Comparison of ENCODE assay signal across 17 cellular contexts in genomic region chr5:36680066-36680465, GRCh38.
A peak's percentile ranks its signal among the peaks of the same experiment; 100 is the strongest.
DNase-seq lines count a peak whose midpoint lies in the region; ATAC-seq, FAIRE-seq and TF ChIP-seq lines count a peak whose summit lies in the region.
"Had no signal": no experiment of that assay in that cellular context is flagged by ENCODE, and none has a peak within 500 bp of the region (broad histone marks: within the 10 kb centered on the region; RNA-seq: fewer than 3 reads in every experiment).

No MANE protein-coding gene starts in this region.

- ATAC-seq in left cardiac atrium (peak; percentile 36 to 74), GM19397 (IDR thresholded peaks at IDR 0.05; ENCODE audit: unreplicated experiment) (no peak)
- peak; percentile 55 for ATAC-seq in naive thymus-derived CD4-positive, alpha-beta T cell

- DNase-seq in bronchial epithelial cell (ENCODE audit: low read depth) = no peak
- peak; percentile 75 for DNase-seq in left cardiac atrium
- no peak for DNase-seq in naive thymus-derived CD4-positive, alpha-beta T cell
- DNase-seq in tibial nerve (ENCODE audit: low spot score in 2 of 2) = peak in 1 of 2 donors; percentile 71
- DNase-seq in retina = no peak
- no peak for DNase-seq in colonic mucosa
- DNase-seq in type B pancreatic cell (ENCODE audit: extremely low spot score, unreplicated experiment) = no peak
- DNase-seq: activated CD4-positive, alpha-beta T cell treated with anti-CD3 and anti-CD28 coated beads, Interleukin-2, amount 50 U/mL, for 4 hours; activated effector memory CD4-positive, alpha-beta T cell treated with anti-CD3 and anti-CD28 coated beads, Interleukin-2, amount 50 U/mL, for 16 hours; effector memory CD4-positive, alpha-beta T cell; NCI-H1105; NCI-H2081; NCI-H446; occipital lobe had no signal

- H3K36me3 ChIP-seq in bronchial epithelial cell (ENCODE audit: control insufficient read depth, insufficient read depth, low read length) (no peaks in the 10 kb centered on the region), tibial nerve (no peaks in the 10 kb centered on the region), colonic mucosa (no peaks in the 10 kb centered on the region)
- no peaks in the 10 kb centered on the region for H3K36me3 ChIP-seq in naive thymus-derived CD4-positive, alpha-beta T cell (ENCODE audit: control insufficient read depth in 2 of 3, insufficient read depth in 3 of 3, low read length in 3 of 3)

- no peaks in the 10 kb centered on the region for H3K9me3 Mint-ChIP-seq in naive thymus-derived CD4-positive, alpha-beta T cell
- no peaks in the 10 kb centered on the region for H3K9me3 Mint-ChIP-seq in type B pancreatic cell
- H3K9me3 Mint-ChIP-seq: central memory CD8-positive, alpha-beta T cell had no signal

- H3K4me3 Mint-ChIP-seq in naive thymus-derived CD4-positive, alpha-beta T cell = no peak overlapping the region
- no peak overlapping the region for H3K4me3 Mint-ChIP-seq in type B pancreatic cell
- H3K4me3 Mint-ChIP-seq: central memory CD8-positive, alpha-beta T cell had no signal

- peak; percentile 89 to 91 for TF ChIP-seq EP300 in tibial nerve (IDR thresholded peaks at IDR 0.05)

- POLR2A ChIA-PET in naive thymus-derived CD4-positive, alpha-beta T cell (lab: Charles Lee) = no interaction called here

- peaks cover 3 to 23% (median 8%) of the 10 kb centered on the region in 5 donors for H3K27me3 Mint-ChIP-seq in naive thymus-derived CD4-positive, alpha-beta T cell
- H3K27me3 Mint-ChIP-seq in type B pancreatic cell = no peaks in the 10 kb centered on the region

- 90 to 91% methylated on average over 7 of the region's 7 CpGs for WGBS in tibial nerve, 2 donors

- no peaks in the 10 kb centered on the region for H3K36me3 Mint-ChIP-seq in naive thymus-derived CD4-positive, alpha-beta T cell
- peaks cover 29% of the 10 kb centered on the region for H3K36me3 Mint-ChIP-seq in type B pancreatic cell

- no peak for TF ChIP-seq CTCF in bronchial epithelial cell (IDR thresholded peaks at IDR 0.05; ENCODE audit: insufficient read depth, low read length, severe bottlenecking)
- TF ChIP-seq CTCF in tibial nerve (IDR thresholded peaks at IDR 0.05) = no peak
- TF ChIP-seq CTCF in colonic mucosa (IDR thresholded peaks at IDR 0.05) = no peak
- TF ChIP-seq CTCF in type B pancreatic cell (conservative IDR thresholded peaks at IDR 0.05) = no peak

- no peak overlapping the region for H3K27ac Mint-ChIP-seq in naive thymus-derived CD4-positive, alpha-beta T cell
- no peak overlapping the region for H3K27ac Mint-ChIP-seq in type B pancreatic cell

- H3K4me3 ChIP-seq in bronchial epithelial cell (ENCODE audit: low read depth, low read length) = no peak overlapping the region
- H3K4me3 ChIP-seq in naive thymus-derived CD4-positive, alpha-beta T cell (ENCODE audit: low read length) = no peak overlapping the region
- no peak overlapping the region for H3K4me3 ChIP-seq in tibial nerve
- H3K4me3 ChIP-seq in colonic mucosa = no peak overlapping the region
- H3K4me3 ChIP-seq: lung had no signal

- no peak overlapping the region for H3K9ac ChIP-seq in colonic mucosa (ENCODE audit: low read depth in 2 of 2, low read length in 2 of 2)

- no peaks in the 10 kb centered on the region for H3K27me3 ChIP-seq in bronchial epithelial cell (ENCODE audit: control insufficient read depth, insufficient read depth, low read length)
- H3K27me3 ChIP-seq in naive thymus-derived CD4-positive, alpha-beta T cell (ENCODE audit: control insufficient read depth in 2 of 2, insufficient read depth in 2 of 2, low read length in 2 of 2) = no peaks in the 10 kb centered on the region
- no peaks in the 10 kb centered on the region for H3K27me3 ChIP-seq in tibial nerve
- H3K27me3 ChIP-seq in colonic mucosa = no peaks in the 10 kb centered on the region

- no peaks in the 10 kb centered on the region for H3K4me1 ChIP-seq in naive thymus-derived CD4-positive, alpha-beta T cell (ENCODE audit: control insufficient read depth in 2 of 2, insufficient read depth in 2 of 2, low read length in 2 of 2)
- H3K4me1 ChIP-seq in tibial nerve (no peaks in the 10 kb centered on the region), colonic mucosa (no peaks in the 10 kb centered on the region)

- no peak overlapping the region for H3K27ac ChIP-seq in naive thymus-derived CD4-positive, alpha-beta T cell (ENCODE audit: low read depth, low read length)
- H3K27ac ChIP-seq in tibial nerve (peak overlapping the region in 2 of 4 donors; percentile 8 to 39), colonic mucosa (no peak overlapping the region)

- no peak for TF ChIP-seq POLR2A in tibial nerve (IDR thresholded peaks at IDR 0.05)

- intact Hi-C loops in left cardiac atrium (cut with DNase I) = no loop called here
- intact Hi-C loops in naive thymus-derived CD4-positive, alpha-beta T cell (cut with micrococcal nuclease) = no loop called here
- intact Hi-C loops in colonic mucosa (cut with DNase I) = no loop called here

- H3K9me3 ChIP-seq in naive thymus-derived CD4-positive, alpha-beta T cell (ENCODE audit: control insufficient read depth in 2 of 3, low read length in 3 of 3) = no peaks in the 10 kb centered on the region
- H3K9me3 ChIP-seq in tibial nerve (no peaks in the 10 kb centered on the region), colonic mucosa (no peaks in the 10 kb centered on the region)

- CTCF ChIA-PET in naive thymus-derived CD4-positive, alpha-beta T cell (lab: Charles Lee) = no interaction called here

- H3K4me1 Mint-ChIP-seq in naive thymus-derived CD4-positive, alpha-beta T cell = peaks cover 0 to 8% (median 0%) of the 10 kb centered on the region in 7 donors
- peaks cover 36% of the 10 kb centered on the region for H3K4me1 Mint-ChIP-seq in type B pancreatic cell (ENCODE audit: unreplicated experiment)
- H3K4me1 Mint-ChIP-seq: central memory CD8-positive, alpha-beta T cell had no signal

- FAIRE-seq in bronchial epithelial cell (lab: Jason Lieb, UNC) = peak; percentile 13
